In the genomic region with DNA sequence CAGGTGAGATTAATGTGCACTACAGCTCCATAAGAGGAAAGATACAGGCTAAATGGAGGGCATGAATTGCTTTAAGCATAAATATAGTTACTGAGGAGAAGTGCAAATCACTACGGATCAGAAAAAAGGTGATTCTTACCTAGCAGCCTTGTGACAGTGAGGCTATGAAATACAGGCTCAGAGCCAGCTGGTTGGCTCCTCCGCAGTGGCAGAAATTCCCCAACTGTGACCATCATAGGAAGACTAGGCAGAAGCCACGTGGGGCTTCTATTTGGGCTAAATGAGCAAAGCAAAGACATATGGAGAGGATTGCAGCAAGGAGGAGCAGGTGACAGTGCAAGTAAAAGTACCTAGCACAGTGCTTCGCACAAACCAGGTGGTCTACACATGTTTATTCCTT, we compare ENCODE assay signal across 1 cellular context.
TF ChIP-seq lines count a peak whose summit lies in the region.

No MANE protein-coding gene starts in this region.

TF ChIP-seq in GM23338, 12 proteins besides CTCF, POLR2A, EP300 and RAD21 (continued from another document):
- TF ChIP-seq, protein P1, sequence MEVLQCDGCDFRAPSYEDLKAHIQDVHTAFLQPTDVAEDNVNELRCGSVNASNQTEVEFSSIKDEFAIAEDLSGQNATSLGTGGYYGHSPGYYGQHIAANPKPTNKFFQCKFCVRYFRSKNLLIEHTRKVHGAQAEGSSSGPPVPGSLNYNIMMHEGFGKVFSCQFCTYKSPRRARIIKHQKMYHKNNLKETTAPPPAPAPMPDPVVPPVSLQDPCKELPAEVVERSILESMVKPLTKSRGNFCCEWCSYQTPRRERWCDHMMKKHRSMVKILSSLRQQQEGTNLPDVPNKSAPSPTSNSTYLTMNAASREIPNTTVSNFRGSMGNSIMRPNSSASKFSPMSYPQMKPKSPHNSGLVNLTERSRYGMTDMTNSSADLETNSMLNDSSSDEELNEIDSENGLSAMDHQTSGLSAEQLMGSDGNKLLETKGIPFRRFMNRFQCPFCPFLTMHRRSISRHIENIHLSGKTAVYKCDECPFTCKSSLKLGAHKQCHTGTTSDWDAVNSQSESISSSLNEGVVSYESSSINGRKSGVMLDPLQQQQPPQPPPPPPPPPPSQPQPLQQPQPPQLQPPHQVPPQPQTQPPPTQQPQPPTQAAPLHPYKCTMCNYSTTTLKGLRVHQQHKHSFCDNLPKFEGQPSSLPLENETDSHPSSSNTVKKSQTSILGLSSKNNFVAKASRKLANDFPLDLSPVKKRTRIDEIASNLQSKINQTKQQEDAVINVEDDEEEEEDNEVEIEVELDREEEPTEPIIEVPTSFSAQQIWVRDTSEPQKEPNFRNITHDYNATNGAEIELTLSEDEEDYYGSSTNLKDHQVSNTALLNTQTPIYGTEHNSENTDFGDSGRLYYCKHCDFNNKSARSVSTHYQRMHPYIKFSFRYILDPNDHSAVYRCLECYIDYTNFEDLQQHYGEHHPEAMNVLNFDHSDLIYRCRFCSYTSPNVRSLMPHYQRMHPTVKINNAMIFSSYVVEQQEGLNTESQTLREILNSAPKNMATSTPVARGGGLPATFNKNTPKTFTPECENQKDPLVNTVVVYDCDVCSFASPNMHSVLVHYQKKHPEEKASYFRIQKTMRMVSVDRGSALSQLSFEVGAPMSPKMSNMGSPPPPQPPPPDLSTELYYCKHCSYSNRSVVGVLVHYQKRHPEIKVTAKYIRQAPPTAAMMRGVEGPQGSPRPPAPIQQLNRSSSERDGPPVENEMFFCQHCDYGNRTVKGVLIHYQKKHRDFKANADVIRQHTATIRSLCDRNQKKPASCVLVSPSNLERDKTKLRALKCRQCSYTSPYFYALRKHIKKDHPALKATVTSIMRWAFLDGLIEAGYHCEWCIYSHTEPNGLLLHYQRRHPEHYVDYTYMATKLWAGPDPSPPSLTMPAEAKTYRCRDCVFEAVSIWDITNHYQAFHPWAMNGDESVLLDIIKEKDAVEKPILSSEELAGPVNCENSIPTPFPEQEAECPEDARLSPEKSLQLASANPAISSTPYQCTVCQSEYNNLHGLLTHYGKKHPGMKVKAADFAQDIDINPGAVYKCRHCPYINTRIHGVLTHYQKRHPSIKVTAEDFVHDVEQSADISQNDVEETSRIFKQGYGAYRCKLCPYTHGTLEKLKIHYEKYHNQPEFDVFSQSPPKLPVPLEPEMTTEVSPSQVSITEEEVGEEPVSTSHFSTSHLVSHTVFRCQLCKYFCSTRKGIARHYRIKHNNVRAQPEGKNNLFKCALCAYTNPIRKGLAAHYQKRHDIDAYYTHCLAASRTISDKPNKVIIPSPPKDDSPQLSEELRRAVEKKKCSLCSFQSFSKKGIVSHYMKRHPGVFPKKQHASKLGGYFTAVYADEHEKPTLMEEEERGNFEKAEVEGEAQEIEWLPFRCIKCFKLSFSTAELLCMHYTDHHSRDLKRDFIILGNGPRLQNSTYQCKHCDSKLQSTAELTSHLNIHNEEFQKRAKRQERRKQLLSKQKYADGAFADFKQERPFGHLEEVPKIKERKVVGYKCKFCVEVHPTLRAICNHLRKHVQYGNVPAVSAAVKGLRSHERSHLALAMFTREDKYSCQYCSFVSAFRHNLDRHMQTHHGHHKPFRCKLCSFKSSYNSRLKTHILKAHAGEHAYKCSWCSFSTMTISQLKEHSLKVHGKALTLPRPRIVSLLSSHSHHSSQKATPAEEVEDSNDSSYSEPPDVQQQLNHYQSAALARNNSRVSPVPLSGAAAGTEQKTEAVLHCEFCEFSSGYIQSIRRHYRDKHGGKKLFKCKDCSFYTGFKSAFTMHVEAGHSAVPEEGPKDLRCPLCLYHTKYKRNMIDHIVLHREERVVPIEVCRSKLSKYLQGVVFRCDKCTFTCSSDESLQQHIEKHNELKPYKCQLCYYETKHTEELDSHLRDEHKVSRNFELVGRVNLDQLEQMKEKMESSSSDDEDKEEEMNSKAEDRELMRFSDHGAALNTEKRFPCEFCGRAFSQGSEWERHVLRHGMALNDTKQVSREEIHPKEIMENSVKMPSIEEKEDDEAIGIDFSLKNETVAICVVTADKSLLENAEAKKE (CRISPR knock-in tag; IDR thresholded peaks at IDR 0.05) = no peak
- TF ChIP-seq NANOG (IDR thresholded peaks at IDR 0.05; ENCODE audit: borderline replicate concordance) = no peak
- TF ChIP-seq CREB1 (CRISPR knock-in tag; IDR thresholded peaks at IDR 0.05; ENCODE audit: low read depth) = no peak
- no peak for TF ChIP-seq POLR2AphosphoS5 (IDR thresholded peaks at IDR 0.05; ENCODE audit: low read depth)
- TF ChIP-seq ZNF114 (CRISPR knock-in tag; IDR thresholded peaks at IDR 0.05) = no peak
TF ChIP-seq in GM23338: peak in this region for 0.
